In the genomic region with DNA sequence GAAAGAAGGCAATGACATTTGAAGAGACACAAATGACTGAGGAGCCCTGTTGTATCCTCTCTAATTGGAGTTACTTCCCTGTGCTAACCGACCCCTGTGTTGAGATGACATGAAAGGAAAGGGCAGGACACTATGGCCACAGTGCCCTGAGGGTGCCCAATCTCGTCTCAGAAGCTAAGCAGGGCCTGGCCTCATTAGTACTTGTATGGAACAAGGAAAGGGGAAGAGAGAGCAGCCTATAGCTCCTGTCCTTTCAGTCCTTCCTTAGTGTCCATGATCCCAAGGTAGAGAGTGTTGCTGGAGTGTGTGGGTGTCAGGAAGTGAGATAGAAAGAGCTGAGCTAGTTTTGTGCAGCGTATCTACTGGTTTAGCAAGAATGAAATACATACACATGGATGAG, we compare ENCODE assay signal across 5 cellular contexts. TPM values are rescaled to one million over a fixed set of nuclear protein-coding genes. Genes with fewer than 3 reads are reported as not detected.
DNase-seq lines count a peak whose midpoint lies in the region; ATAC-seq, FAIRE-seq and TF ChIP-seq lines count a peak whose summit lies in the region.
"Not testable (repeated sequence)": the region's sequence is repeated elsewhere in the genome, so short reads cannot be mapped to it uniquely, and the experiment has no call there.

No MANE protein-coding gene starts in this region.

- ATAC-seq in RWPE2 (ENCODE audit: low read depth) (0 out of 3 replicates have a peak, but pooled peaks have one; percentile 14), HepG2 (peak; percentile 30), upper lobe of right lung (peak; percentile 65)
- ATAC-seq in stimulated activated memory B cell treated with anti-CD40 and anti-IgM and Interleukin-4, amounts not matched to agents 10 μg/mL and 1 μg/mL and 100 μg/mL, for 72 hours = peak; percentile 52

- not testable (repeated sequence) for H3K4me3 Mint-ChIP-seq in stimulated activated memory B cell treated with anti-CD40 and anti-IgM and Interleukin-4, amounts not matched to agents 10 μg/mL and 1 μg/mL and 100 μg/mL, for 72 hours

- not testable (repeated sequence) for H3K4me1 Mint-ChIP-seq in stimulated activated memory B cell treated with anti-CD40 and anti-IgM and Interleukin-4, amounts not matched to agents 10 μg/mL and 1 μg/mL and 100 μg/mL, for 72 hours

- not testable (repeated sequence) for H3K79me2 ChIP-seq in HepG2 (ENCODE audit: insufficient read depth, low read length)

- not testable (repeated sequence) for H3K36me3 Mint-ChIP-seq in stimulated activated memory B cell treated with anti-CD40 and anti-IgM and Interleukin-4, amounts not matched to agents 10 μg/mL and 1 μg/mL and 100 μg/mL, for 72 hours

- 20% methylated on average over 3 of the region's 3 CpGs for WGBS in HepG2 (ENCODE audit: low lambda C conversion rate)

- H3K4me2 ChIP-seq in HepG2 (ENCODE audit: low read depth, low read length) = not testable (repeated sequence)

- CTCF ChIA-PET in HepG2 (lab: Yijun Ruan, JAX; ENCODE audit: low intra/inter-chr PET ratio, low total read pairs) = not testable (repeated sequence)

- POLR2A ChIA-PET in HepG2 (lab: Yijun Ruan, JAX) = not testable (repeated sequence)

- TF ChIP-seq RAD21 in HepG2 (CRISPR knock-in tag; IDR thresholded peaks at IDR 0.05) = not testable (repeated sequence)

- not testable (repeated sequence) for H3K4me1 ChIP-seq in RWPE2 (ENCODE audit: insufficient read depth, poor library complexity, severe bottlenecking); HepG2 (ENCODE audit: insufficient read depth, low read length); upper lobe of right lung

- not testable (repeated sequence) for H3K4me3 ChIP-seq in RWPE2 (ENCODE audit: severe bottlenecking); HepG2 (replicated peaks in 1 of 3; ENCODE audit: insufficient read depth in 1 of 3, low read depth in 2 of 3, low read length in 3 of 3); upper lobe of right lung

- peak; percentile 57 for DNase-seq in ELF-1 (ENCODE audit: low read depth, low spot score)
- DNase-seq in RWPE2 (ENCODE audit: low spot score); HepG2 (ENCODE audit: low spot score); upper lobe of right lung: not testable (repeated sequence)

- H4K20me1 ChIP-seq in HepG2 (ENCODE audit: insufficient read depth, low read length) = not testable (repeated sequence)

- H3K27me3 ChIP-seq in RWPE2 (ENCODE audit: insufficient read depth, poor library complexity, severe bottlenecking); HepG2 (ENCODE audit: control insufficient read depth in 1 of 2, insufficient read depth in 2 of 2, low read length in 2 of 2); upper lobe of right lung: not testable (repeated sequence)

- H3K27ac Mint-ChIP-seq in stimulated activated memory B cell treated with anti-CD40 and anti-IgM and Interleukin-4, amounts not matched to agents 10 μg/mL and 1 μg/mL and 100 μg/mL, for 72 hours = not testable (repeated sequence)

- H3K27ac ChIP-seq in RWPE2 (ENCODE audit: poor library complexity, severe bottlenecking); HepG2 (ENCODE audit: extremely low read length, insufficient read depth, low read length); upper lobe of right lung: not testable (repeated sequence)

- H3K9ac ChIP-seq in HepG2 (ENCODE audit: insufficient read depth, low read depth, low read length) = not testable (repeated sequence)

- not testable (repeated sequence) for FAIRE-seq in HepG2 (lab: Jason Lieb, UNC)

- not testable (repeated sequence) for H3K36me3 ChIP-seq in RWPE2 (ENCODE audit: low read depth); HepG2 (replicated peaks in 1 of 2; ENCODE audit: control insufficient read depth in 1 of 2, insufficient read depth in 2 of 2, low read length in 2 of 2); upper lobe of right lung

- H2AFZ ChIP-seq in HepG2 (ENCODE audit: low read length) = not testable (repeated sequence)

- not testable (repeated sequence) for TF ChIP-seq CTCF in RWPE2 (IDR thresholded peaks at IDR 0.05; ENCODE audit: poor library complexity, severe bottlenecking); HepG2 (CRISPR knock-in tag; IDR thresholded peaks at IDR 0.05); upper lobe of right lung (IDR thresholded peaks at IDR 0.05)

- not testable (repeated sequence) for H3K9me3 Mint-ChIP-seq in stimulated activated memory B cell treated with anti-CD40 and anti-IgM and Interleukin-4, amounts not matched to agents 10 μg/mL and 1 μg/mL and 100 μg/mL, for 72 hours

- intact Hi-C loops in HepG2 (cut with micrococcal nuclease; ENCODE audit: unreplicated experiment); upper lobe of right lung (cut with DNase I): not testable (repeated sequence)

- not testable (repeated sequence) for BruUV-seq in HepG2 (replicated peaks; lab: Mats Ljungman, UMichigan)

- TF ChIP-seq POLR2A in HepG2 (IDR thresholded peaks at IDR 0.05; ENCODE audit: insufficient read depth in 1 of 2, low read depth in 2 of 2, low read length in 2 of 2) = not testable (repeated sequence)

- not testable (repeated sequence) for TF ChIP-seq EP300 in HepG2 (IDR thresholded peaks at IDR 0.05; ENCODE audit: low read depth in 2 of 2, low read length in 2 of 2); HepG2 (CRISPR knock-in tag; IDR thresholded peaks at IDR 0.05; ENCODE audit: borderline replicate concordance)

- peaks cover 22% of the 10 kb centered on the region for H3K27me3 Mint-ChIP-seq in stimulated activated memory B cell treated with anti-CD40 and anti-IgM and Interleukin-4, amounts not matched to agents 10 μg/mL and 1 μg/mL and 100 μg/mL, for 72 hours

- in situ Hi-C loops in HepG2 (cut with HindIII; ENCODE audit: extremely low pct_ligation_motif_present, low pct_unique_long_range_greater_than_20kb) = not testable (repeated sequence)

- not testable (repeated sequence) for H3K9me3 ChIP-seq in RWPE2 (ENCODE audit: severe bottlenecking); HepG2 (ENCODE audit: low read length); upper lobe of right lung

RNA-seq across cellular contexts. Expression of gene RABL2A, which starts 59.6 kb away (rescaled TPM):
- total RNA-seq in HepG2 (2016; rRNA removed; fragmentation: Illumina TruSeq; extraction: Trizol) (2.9 and 9.6 TPM in 2 replicates), upper lobe of right lung (16.9 TPM)
- total RNA-seq in HepG2 (2016; cell fraction: cytosol; rRNA removed; fragmentation: Illumina TruSeq; extraction: Trizol; ENCODE audit: low read depth) = 4.3 TPM in 2 replicates
- 2.4 and 8.8 TPM in 2 replicates for total RNA-seq in HepG2 (2016; cell fraction: insoluble cytoplasmic fraction; rRNA removed; fragmentation: Illumina TruSeq; extraction: Trizol)
- total RNA-seq in HepG2 (2016; cell fraction: membrane; rRNA removed; fragmentation: Illumina TruSeq; extraction: Trizol) = 2.8 and 3.6 TPM in 2 replicates
- total RNA-seq in HepG2 (2016; cell fraction: nucleus; rRNA removed; fragmentation: Illumina TruSeq; extraction: Trizol) = 14.4 and 20.3 TPM in 2 replicates
- polyA plus RNA-seq in HepG2 (2011; rRNA removed) = 13.4 and 16.4 TPM in 2 replicates
- 4.3 and 6.5 TPM in 2 replicates for polyA plus RNA-seq in HepG2 (2011; cell fraction: cytosol; rRNA removed)
- polyA plus RNA-seq in HepG2 (2011; cell fraction: nucleus; rRNA removed) = 36.6 and 49.2 TPM in 2 replicates
- polyA plus RNA-seq in HepG2 (2012) = 8.6 and 9.0 TPM in 2 replicates
- polyA plus RNA-seq in HepG2 (2016; cell fraction: cytosol; fragmentation: Illumina TruSeq; extraction: Trizol; ENCODE audit: low read depth) = 1.6 and 2.2 TPM in 2 replicates
- 3.3 and 4.4 TPM in 2 replicates for polyA plus RNA-seq in HepG2 (2016; cell fraction: insoluble cytoplasmic fraction; fragmentation: Illumina TruSeq; extraction: Trizol; ENCODE audit: low read depth)
- 2.8 and 3.1 TPM in 2 replicates for polyA plus RNA-seq in HepG2 (2016; cell fraction: membrane; fragmentation: Illumina TruSeq; extraction: Trizol; ENCODE audit: low read depth)
- polyA plus RNA-seq in HepG2 (2016; cell fraction: nucleus; fragmentation: Illumina TruSeq; extraction: Trizol; ENCODE audit: insufficient read depth, low read depth) = 29.3 and 35.2 TPM in 2 replicates
- 17.8 and 18.9 TPM in 2 replicates for polyA minus RNA-seq in HepG2 (2011; rRNA and poly(A)+ RNA removed; ENCODE audit: low replicate concordance)
- 2.5 and 3.9 TPM in 2 replicates for polyA minus RNA-seq in HepG2 (2011; cell fraction: cytosol; rRNA and poly(A)+ RNA removed)
- 32.1 and 40.5 TPM in 2 replicates for polyA minus RNA-seq in HepG2 (2011; cell fraction: nucleus; rRNA and poly(A)+ RNA removed)

Comparison
In these comparisons a context has a peak if more than half of its experiments do, and no peak if none do; other contexts are left out.
1. ATAC-seq: peak in every context shown above with its lines; median percentile 65 in upper lobe of right lung; 52 in stimulated activated memory B cell treated with anti-CD40 and anti-IgM and Interleukin-4, amounts not matched to agents 10 μg/mL and 1 μg/mL and 100 μg/mL, for 72 hours; 30 in HepG2; 14 in RWPE2.